In genomic region chr21:43719748-43720538, GRCh38 we compare ENCODE assay signal across 1 cellular context.
TF ChIP-seq lines count a peak whose summit lies in the region.

No MANE protein-coding gene starts in this region.

TF ChIP-seq in HEK293, 187 proteins besides CTCF, POLR2A, EP300 and RAD21 (continued from another document):
- TF ChIP-seq ZNF629 (tag by site-specific recombination; IDR thresholded peaks at IDR 0.05) (no peak), ZFP69B (tag by site-specific recombination; IDR thresholded peaks at IDR 0.05) (0 out of 2 replicates have a peak, but pooled peaks have one; percentile 4), ZBTB20 (tag by site-specific recombination; IDR thresholded peaks at IDR 0.05) (peak; percentile 66; the same call in 1 of the 2 replicates), ZNF658 (tag by site-specific recombination; IDR thresholded peaks at IDR 0.05) (no peak), ZNF157 (tag by site-specific recombination; IDR thresholded peaks at IDR 0.05) (no peak), ZNF747 (tag by site-specific recombination; IDR thresholded peaks at IDR 0.05) (no peak), SCRT2 (tag by site-specific recombination; IDR thresholded peaks at IDR 0.05) (peak; percentile 74), ZNF701 (tag by site-specific recombination; IDR thresholded peaks at IDR 0.05) (no peak), GLIS1 (tag by site-specific recombination; IDR thresholded peaks at IDR 0.05) (peak; percentile 19; the same call in 1 of the 2 replicates), KLF9 (tag by site-specific recombination; IDR thresholded peaks at IDR 0.05; ENCODE audit: low read depth) (0 out of 2 replicates have a peak, but pooled peaks have one; percentile 20), PRDM1 (tag by site-specific recombination; IDR thresholded peaks at IDR 0.05) (no peak), ZNF148 (tag by site-specific recombination; IDR thresholded peaks at IDR 0.05; ENCODE audit: borderline replicate concordance) (no peak), ZNF76 (tag by site-specific recombination; IDR thresholded peaks at IDR 0.05; ENCODE audit: borderline replicate concordance, low read depth) (peak; percentile 14; the same call in 1 of the 2 replicates), PRDM6 (tag by site-specific recombination; IDR thresholded peaks at IDR 0.05) (no peak), SCRT1 (tag by site-specific recombination; IDR thresholded peaks at IDR 0.05; ENCODE audit: borderline replicate concordance) (no peak; the same call in 1 of the 2 replicates), SP3 (tag by site-specific recombination; IDR thresholded peaks at IDR 0.05) (peak; percentile 47), ZNF473 (tag by site-specific recombination; IDR thresholded peaks at IDR 0.05) (no peak), ZBTB48 (tag by site-specific recombination; IDR thresholded peaks at IDR 0.05) (no peak), EGR2 (tag by site-specific recombination; IDR thresholded peaks at IDR 0.05; ENCODE audit: low read depth) (peak; percentile 29), ZFHX2 (tag by site-specific recombination; conservative IDR thresholded peaks at IDR 0.05) (peak; percentile 68; the same call in 1 of the 2 replicates), ZIC2 (tag by site-specific recombination; IDR thresholded peaks at IDR 0.05) (peak; percentile 64), KLF8 (tag by site-specific recombination; IDR thresholded peaks at IDR 0.05) (0 out of 2 replicates have a peak, but pooled peaks have one; percentile 19), ZNF555 (tag by site-specific recombination; conservative IDR thresholded peaks at IDR 0.05) (no peak), ZNF645 (tag by site-specific recombination; IDR thresholded peaks at IDR 0.05) (no peak), ZBTB17 (tag by site-specific recombination; IDR thresholded peaks at IDR 0.05) (no peak; the same call in 1 of the 2 replicates), ZNF133 (tag by site-specific recombination; IDR thresholded peaks at IDR 0.05) (no peak)
- TF ChIP-seq, protein P1, sequence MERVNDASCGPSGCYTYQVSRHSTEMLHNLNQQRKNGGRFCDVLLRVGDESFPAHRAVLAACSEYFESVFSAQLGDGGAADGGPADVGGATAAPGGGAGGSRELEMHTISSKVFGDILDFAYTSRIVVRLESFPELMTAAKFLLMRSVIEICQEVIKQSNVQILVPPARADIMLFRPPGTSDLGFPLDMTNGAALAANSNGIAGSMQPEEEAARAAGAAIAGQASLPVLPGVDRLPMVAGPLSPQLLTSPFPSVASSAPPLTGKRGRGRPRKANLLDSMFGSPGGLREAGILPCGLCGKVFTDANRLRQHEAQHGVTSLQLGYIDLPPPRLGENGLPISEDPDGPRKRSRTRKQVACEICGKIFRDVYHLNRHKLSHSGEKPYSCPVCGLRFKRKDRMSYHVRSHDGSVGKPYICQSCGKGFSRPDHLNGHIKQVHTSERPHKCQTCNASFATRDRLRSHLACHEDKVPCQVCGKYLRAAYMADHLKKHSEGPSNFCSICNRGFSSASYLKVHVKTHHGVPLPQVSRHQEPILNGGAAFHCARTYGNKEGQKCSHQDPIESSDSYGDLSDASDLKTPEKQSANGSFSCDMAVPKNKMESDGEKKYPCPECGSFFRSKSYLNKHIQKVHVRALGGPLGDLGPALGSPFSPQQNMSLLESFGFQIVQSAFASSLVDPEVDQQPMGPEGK (tag by site-specific recombination; IDR thresholded peaks at IDR 0.05): 0 out of 2 replicates have a peak, but pooled peaks have one; percentile 24
- TF ChIP-seq, protein P2, sequence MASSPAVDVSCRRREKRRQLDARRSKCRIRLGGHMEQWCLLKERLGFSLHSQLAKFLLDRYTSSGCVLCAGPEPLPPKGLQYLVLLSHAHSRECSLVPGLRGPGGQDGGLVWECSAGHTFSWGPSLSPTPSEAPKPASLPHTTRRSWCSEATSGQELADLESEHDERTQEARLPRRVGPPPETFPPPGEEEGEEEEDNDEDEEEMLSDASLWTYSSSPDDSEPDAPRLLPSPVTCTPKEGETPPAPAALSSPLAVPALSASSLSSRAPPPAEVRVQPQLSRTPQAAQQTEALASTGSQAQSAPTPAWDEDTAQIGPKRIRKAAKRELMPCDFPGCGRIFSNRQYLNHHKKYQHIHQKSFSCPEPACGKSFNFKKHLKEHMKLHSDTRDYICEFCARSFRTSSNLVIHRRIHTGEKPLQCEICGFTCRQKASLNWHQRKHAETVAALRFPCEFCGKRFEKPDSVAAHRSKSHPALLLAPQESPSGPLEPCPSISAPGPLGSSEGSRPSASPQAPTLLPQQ (tag by site-specific recombination; IDR thresholded peaks at IDR 0.05): 0 out of 2 replicates have a peak, but pooled peaks have one; percentile 23
- TF ChIP-seq, protein P3, sequence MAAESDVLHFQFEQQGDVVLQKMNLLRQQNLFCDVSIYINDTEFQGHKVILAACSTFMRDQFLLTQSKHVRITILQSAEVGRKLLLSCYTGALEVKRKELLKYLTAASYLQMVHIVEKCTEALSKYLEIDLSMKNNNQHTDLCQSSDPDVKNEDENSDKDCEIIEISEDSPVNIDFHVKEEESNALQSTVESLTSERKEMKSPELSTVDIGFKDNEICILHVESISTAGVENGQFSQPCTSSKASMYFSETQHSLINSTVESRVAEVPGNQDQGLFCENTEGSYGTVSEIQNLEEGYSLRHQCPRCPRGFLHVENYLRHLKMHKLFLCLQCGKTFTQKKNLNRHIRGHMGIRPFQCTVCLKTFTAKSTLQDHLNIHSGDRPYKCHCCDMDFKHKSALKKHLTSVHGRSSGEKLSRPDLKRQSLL (tag by site-specific recombination; IDR thresholded peaks at IDR 0.05): no peak
- TF ChIP-seq, protein P4, sequence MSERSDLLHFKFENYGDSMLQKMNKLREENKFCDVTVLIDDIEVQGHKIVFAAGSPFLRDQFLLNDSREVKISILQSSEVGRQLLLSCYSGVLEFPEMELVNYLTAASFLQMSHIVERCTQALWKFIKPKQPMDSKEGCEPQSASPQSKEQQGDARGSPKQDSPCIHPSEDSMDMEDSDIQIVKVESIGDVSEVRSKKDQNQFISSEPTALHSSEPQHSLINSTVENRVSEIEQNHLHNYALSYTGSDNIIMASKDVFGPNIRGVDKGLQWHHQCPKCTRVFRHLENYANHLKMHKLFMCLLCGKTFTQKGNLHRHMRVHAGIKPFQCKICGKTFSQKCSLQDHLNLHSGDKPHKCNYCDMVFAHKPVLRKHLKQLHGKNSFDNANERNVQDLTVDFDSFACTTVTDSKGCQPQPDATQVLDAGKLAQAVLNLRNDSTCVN (tag by site-specific recombination; optimal IDR thresholded peaks at IDR 0.05): peak; percentile 80
TF ChIP-seq in HEK293: peak in this region for 18.
